Comparison of ENCODE assay signal across 24 cellular contexts in genomic region chr11:19163627-19164026, GRCh38. TPM values are rescaled to one million over a fixed set of nuclear protein-coding genes. Genes with fewer than 3 reads are reported as not detected.
"Had no signal": no experiment of that assay in that cellular context is flagged by ENCODE, and none has a peak within 500 bp of the region (broad histone marks: within the 10 kb centered on the region; RNA-seq: fewer than 3 reads in every experiment).

No MANE protein-coding gene starts in this region.

- H2AFZ ChIP-seq: parathyroid adenoma had no signal

- H3K79me2 ChIP-seq: parathyroid adenoma had no signal

- H3K27me3 ChIP-seq: neutrophil, right lobe of liver, vagina had no signal

- H3K27me3 Mint-ChIP-seq: activated CD4-positive, alpha-beta memory T cell treated with anti-CD3 and anti-CD28 coated beads for 36 hours; activated naive CD8-positive, alpha-beta T cell treated with anti-CD3 and anti-CD28 coated beads for 36 hours; dendritic cell treated with granulocyte-macrophage colony-stimulating factor and Interleukin-4, amounts not matched to agents 40 ng/mL and 50 ng/mL, for 4 days; naive thymus-derived CD8-positive, alpha-beta T cell; stimulated activated naive CD8-positive, alpha-beta T cell treated with anti-CD3 and anti-CD28 coated beads, Interleukin-15, amount 100 ng/mL, for 72 hours had no signal

- H3K4me1 ChIP-seq: parathyroid adenoma, vagina had no signal

- ATAC-seq: esophagus mucosa; left cardiac atrium; naive thymus-derived CD8-positive, alpha-beta T cell; stimulated activated naive CD8-positive, alpha-beta T cell treated with anti-CD3 and anti-CD28 coated beads, Interleukin-15, amount 100 ng/mL, for 72 hours had no signal

- H3K9me3 Mint-ChIP-seq: activated CD4-positive, alpha-beta memory T cell treated with anti-CD3 and anti-CD28 coated beads for 36 hours; activated naive CD8-positive, alpha-beta T cell treated with anti-CD3 and anti-CD28 coated beads for 36 hours; activated T-helper 1 cell treated with anti-CD3 and anti-CD28 coated beads, Interleukin-12 subunit alpha, Interleukin-12 subunit beta, Interleukin-2, Interleukin-4 antibody, amounts not matched to agents 30 ng/mL and 10 ng/mL and 1 ng/mL, durations not matched to agents 14 hours and 24 hours and 36 hours; dendritic cell treated with granulocyte-macrophage colony-stimulating factor and Interleukin-4, amounts not matched to agents 40 ng/mL and 50 ng/mL, for 4 days; naive thymus-derived CD8-positive, alpha-beta T cell; stimulated activated naive CD8-positive, alpha-beta T cell treated with anti-CD3 and anti-CD28 coated beads, Interleukin-15, amount 100 ng/mL, for 72 hours had no signal

- DNase-seq: activated CD4-positive, alpha-beta memory T cell treated with anti-CD3 and anti-CD28 coated beads for 36 hours; activated naive CD8-positive, alpha-beta T cell treated with anti-CD3 and anti-CD28 coated beads for 36 hours; activated T-cell treated with anti-CD3 and anti-CD28 coated beads for 4 hours; amniotic stem cell; effector CD8-positive, alpha-beta T cell; hippocampal formation; left cardiac atrium; mesenchymal stem cell; naive thymus-derived CD8-positive, alpha-beta T cell; right lobe of liver; stimulated activated CD4-positive, alpha-beta T cell treated with anti-CD3 and anti-CD28 coated beads, Interleukin-4, amount 100 ng/mL, for 1 hour; stimulated activated naive CD8-positive, alpha-beta T cell treated with anti-CD3 and anti-CD28 coated beads, Interleukin-15, amount 100 ng/mL, for 72 hours; trophoblast cell had no signal

- H3K27ac ChIP-seq: neutrophil, parathyroid adenoma, right lobe of liver, vagina, VCaP had no signal

- FAIRE-seq: small intestine had no signal

- H3K4me3 ChIP-seq: right lobe of liver, vagina had no signal

- H3K4me3 Mint-ChIP-seq: activated CD4-positive, alpha-beta memory T cell treated with anti-CD3 and anti-CD28 coated beads for 36 hours; activated naive CD8-positive, alpha-beta T cell treated with anti-CD3 and anti-CD28 coated beads for 36 hours; activated T-helper 1 cell treated with anti-CD3 and anti-CD28 coated beads, Interleukin-12 subunit alpha, Interleukin-12 subunit beta, Interleukin-2, Interleukin-4 antibody, amounts not matched to agents 30 ng/mL and 10 ng/mL and 1 ng/mL, durations not matched to agents 14 hours and 24 hours and 36 hours; dendritic cell treated with granulocyte-macrophage colony-stimulating factor and Interleukin-4, amounts not matched to agents 40 ng/mL and 50 ng/mL, for 4 days; naive thymus-derived CD8-positive, alpha-beta T cell; stimulated activated naive CD8-positive, alpha-beta T cell treated with anti-CD3 and anti-CD28 coated beads, Interleukin-15, amount 100 ng/mL, for 72 hours had no signal

- H3K9ac ChIP-seq: parathyroid adenoma had no signal

- H3K27ac Mint-ChIP-seq: activated CD4-positive, alpha-beta memory T cell treated with anti-CD3 and anti-CD28 coated beads for 36 hours; activated naive CD8-positive, alpha-beta T cell treated with anti-CD3 and anti-CD28 coated beads for 36 hours; dendritic cell treated with granulocyte-macrophage colony-stimulating factor and Interleukin-4, amounts not matched to agents 40 ng/mL and 50 ng/mL, for 4 days; naive thymus-derived CD8-positive, alpha-beta T cell; stimulated activated naive CD8-positive, alpha-beta T cell treated with anti-CD3 and anti-CD28 coated beads, Interleukin-15, amount 100 ng/mL, for 72 hours had no signal

- H3K9me3 ChIP-seq: neutrophil, right lobe of liver, vagina had no signal

- H3K36me3 ChIP-seq: right lobe of liver had no signal

RNA-seq across cellular contexts. Expression of gene CSRP3, which starts 38.2 kb away (rescaled TPM):
- total RNA-seq: activated CD4-positive, alpha-beta memory T cell treated with anti-CD3 and anti-CD28 coated beads for 36 hours; activated naive CD8-positive, alpha-beta T cell treated with anti-CD3 and anti-CD28 coated beads for 36 hours; activated T-helper 1 cell treated with anti-CD3 and anti-CD28 coated beads, Interleukin-12 subunit alpha, Interleukin-12 subunit beta, Interleukin-2, Interleukin-4 antibody, amounts not matched to agents 30 ng/mL and 10 ng/mL and 1 ng/mL, durations not matched to agents 14 hours and 24 hours and 36 hours; esophagus mucosa; glomerular endothelial cell; lower leg skin; naive thymus-derived CD8-positive, alpha-beta T cell; temporal lobe; vagina had no signal
- polyA plus RNA-seq: naive thymus-derived CD8-positive, alpha-beta T cell had no signal
